Comparison of ENCODE assay signal across 15 cellular contexts in genomic region chr20:4297141-4297826, GRCh38. TPM values are rescaled to one million over a fixed set of nuclear protein-coding genes. Genes with fewer than 3 reads are reported as not detected.
DNase-seq lines count a peak whose midpoint lies in the region; ATAC-seq, FAIRE-seq and TF ChIP-seq lines count a peak whose summit lies in the region.
"Had no signal": no experiment of that assay in that cellular context is flagged by ENCODE, and none has a peak within 500 bp of the region (broad histone marks: within the 10 kb centered on the region; RNA-seq: fewer than 3 reads in every experiment).

No MANE protein-coding gene starts in this region.

- no peaks in the 10 kb centered on the region for H4K20me1 ChIP-seq in astrocyte (ENCODE audit: insufficient read depth, low read length)

- TF ChIP-seq EP300 in upper lobe of left lung (IDR thresholded peaks at IDR 0.05): no peak

- peaks cover 2% of the 10 kb centered on the region for H3K36me3 Mint-ChIP-seq in astrocyte (ENCODE audit: low read depth, unreplicated experiment)
- H3K36me3 Mint-ChIP-seq in stimulated activated memory B cell treated with anti-CD40 and anti-IgM and Interleukin-4, amounts not matched to agents 10 μg/mL and 1 μg/mL and 100 μg/mL, for 72 hours: no peaks in the 10 kb centered on the region
- H3K36me3 Mint-ChIP-seq: activated naive CD8-positive, alpha-beta T cell treated with anti-CD3 and anti-CD28 coated beads, Interleukin-2, amount 10 ng/mL, durations not matched to agents 7 days and 5 days; immature natural killer cell had no signal

- H3K4me3 ChIP-seq in astrocyte (ENCODE audit: insufficient read depth, low read depth, low read length): no peak overlapping the region
- H3K4me3 ChIP-seq in upper lobe of left lung: no peak overlapping the region
- H3K4me3 ChIP-seq: stomach had no signal

- H3K79me2 ChIP-seq in astrocyte (ENCODE audit: insufficient read depth, low read length): no peaks in the 10 kb centered on the region

- no peak for TF ChIP-seq POLR2A in upper lobe of left lung (IDR thresholded peaks at IDR 0.05)

- peak overlapping the region; percentile 24 for H3K4me2 ChIP-seq in astrocyte (ENCODE audit: low read length)

- no peak overlapping the region for H3K4me3 Mint-ChIP-seq in astrocyte (ENCODE audit: unreplicated experiment)
- no peak overlapping the region for H3K4me3 Mint-ChIP-seq in stimulated activated memory B cell treated with anti-CD40 and anti-IgM and Interleukin-4, amounts not matched to agents 10 μg/mL and 1 μg/mL and 100 μg/mL, for 72 hours
- H3K4me3 Mint-ChIP-seq: activated CD8-positive, alpha-beta T cell treated with anti-CD3 and anti-CD28 coated beads for 36 hours; activated naive CD8-positive, alpha-beta T cell treated with anti-CD3 and anti-CD28 coated beads, Interleukin-2, amount 10 ng/mL, durations not matched to agents 7 days and 5 days; immature natural killer cell had no signal

- peak overlapping the region; percentile 86 for H3K27ac Mint-ChIP-seq in astrocyte (ENCODE audit: unreplicated experiment)
- H3K27ac Mint-ChIP-seq in stimulated activated memory B cell treated with anti-CD40 and anti-IgM and Interleukin-4, amounts not matched to agents 10 μg/mL and 1 μg/mL and 100 μg/mL, for 72 hours: no peak overlapping the region
- H3K27ac Mint-ChIP-seq: activated CD8-positive, alpha-beta T cell treated with anti-CD3 and anti-CD28 coated beads for 36 hours; activated naive CD8-positive, alpha-beta T cell treated with anti-CD3 and anti-CD28 coated beads, Interleukin-2, amount 10 ng/mL, durations not matched to agents 7 days and 5 days; immature natural killer cell had no signal

- peak overlapping the region; percentile 23 for H2AFZ ChIP-seq in astrocyte (ENCODE audit: low read depth, low read length)

- peak; percentile 26 to 40 for ATAC-seq in upper lobe of left lung (ENCODE audit: low FRiP score in 2 of 2)
- no peak for ATAC-seq in stimulated activated memory B cell treated with anti-CD40 and anti-IgM and Interleukin-4, amounts not matched to agents 10 μg/mL and 1 μg/mL and 100 μg/mL, for 72 hours
- ATAC-seq: activated CD8-positive, alpha-beta T cell treated with anti-CD3 and anti-CD28 coated beads for 36 hours had no signal

- H3K4me1 ChIP-seq in astrocyte (ENCODE audit: insufficient read depth, low read length) (no peaks in the 10 kb centered on the region), upper lobe of left lung (peaks cover 0 to 8% (median 0%) of the 10 kb centered on the region in 4 donors)

- peaks cover 7% of the 10 kb centered on the region for H3K4me1 Mint-ChIP-seq in astrocyte (ENCODE audit: low read depth, unreplicated experiment)
- no peaks in the 10 kb centered on the region for H3K4me1 Mint-ChIP-seq in stimulated activated memory B cell treated with anti-CD40 and anti-IgM and Interleukin-4, amounts not matched to agents 10 μg/mL and 1 μg/mL and 100 μg/mL, for 72 hours
- H3K4me1 Mint-ChIP-seq: immature natural killer cell had no signal

- FAIRE-seq in astrocyte (lab: Jason Lieb, UNC): peak; percentile 66

- H3K36me3 ChIP-seq in astrocyte (ENCODE audit: insufficient read depth, low read length) (no peaks in the 10 kb centered on the region), upper lobe of left lung (no peaks in the 10 kb centered on the region)
- H3K36me3 ChIP-seq: stomach had no signal

- no peaks in the 10 kb centered on the region for H3K9me3 ChIP-seq in astrocyte (ENCODE audit: insufficient read depth, low read depth, low read length)
- H3K9me3 ChIP-seq in upper lobe of left lung: no peaks in the 10 kb centered on the region
- H3K9me3 ChIP-seq: stomach had no signal

- WGBS in upper lobe of left lung, 2 donors: 42 to 51% methylated on average over 15 of the region's 15 CpGs

- peaks cover 11% of the 10 kb centered on the region for H3K9me3 Mint-ChIP-seq in astrocyte (ENCODE audit: unreplicated experiment)
- peaks cover 7% of the 10 kb centered on the region for H3K9me3 Mint-ChIP-seq in stimulated activated memory B cell treated with anti-CD40 and anti-IgM and Interleukin-4, amounts not matched to agents 10 μg/mL and 1 μg/mL and 100 μg/mL, for 72 hours
- H3K9me3 Mint-ChIP-seq: activated CD8-positive, alpha-beta T cell treated with anti-CD3 and anti-CD28 coated beads for 36 hours; activated naive CD8-positive, alpha-beta T cell treated with anti-CD3 and anti-CD28 coated beads, Interleukin-2, amount 10 ng/mL, durations not matched to agents 7 days and 5 days; immature natural killer cell had no signal

- peaks cover 32% of the 10 kb centered on the region for H3K27me3 Mint-ChIP-seq in astrocyte (ENCODE audit: low read depth, unreplicated experiment)
- H3K27me3 Mint-ChIP-seq in stimulated activated memory B cell treated with anti-CD40 and anti-IgM and Interleukin-4, amounts not matched to agents 10 μg/mL and 1 μg/mL and 100 μg/mL, for 72 hours: peaks cover 20% of the 10 kb centered on the region

- H3K27me3 ChIP-seq in astrocyte (ENCODE audit: insufficient read depth, low read length) (no peaks in the 10 kb centered on the region), upper lobe of left lung (no peaks in the 10 kb centered on the region)

- peak; percentile 45 for DNase-seq in H4 (ENCODE audit: low spot score)
- DNase-seq in astrocyte (ENCODE audit: low read depth): peak; percentile 9
- peak; percentile 2 for DNase-seq in left kidney (ENCODE audit: low read depth, low spot score)
- peak in 1 of 2 donors; percentile 22 for DNase-seq in upper lobe of left lung
- DNase-seq in NCI-H2227 (lab: John Stamatoyannopoulos, UW; ENCODE audit: unreplicated experiment): no peak
- no peak for DNase-seq in NCI-H128 (lab: John Stamatoyannopoulos, UW; ENCODE audit: unreplicated experiment)
- DNase-seq: activated CD8-positive, alpha-beta T cell treated with anti-CD3 and anti-CD28 coated beads for 36 hours; activated naive CD8-positive, alpha-beta T cell treated with anti-CD3 and anti-CD28 coated beads, Interleukin-2, amount 10 ng/mL, durations not matched to agents 7 days and 5 days; DMS53; effector memory CD4-positive, alpha-beta T cell; immature natural killer cell; NCI-H526; stimulated activated CD4-positive, alpha-beta T cell treated with anti-CD3 and anti-CD28 coated beads, Interleukin-4, amount 100 ng/mL, for 1 hour; stomach had no signal

- TF ChIP-seq CTCF in astrocyte (IDR thresholded peaks at IDR 0.05; ENCODE audit: insufficient read depth, low read depth, low read length) (no peak), upper lobe of left lung (IDR thresholded peaks at IDR 0.05) (no peak)

- H3K27ac ChIP-seq in astrocyte (ENCODE audit: low read depth, low read length) (no peak overlapping the region), upper lobe of left lung (peak overlapping the region; percentile 7 to 61 (median 34))

- H3K9ac ChIP-seq in astrocyte (ENCODE audit: low read length): no peak overlapping the region

RNA-seq across cellular contexts. Expression of gene ADRA1D, which starts 48.2 kb away (rescaled TPM):
- total RNA-seq in H4 (2014; rRNA removed; shearing (Covaris generic)): not detected in 2 replicates
- not detected in 2 replicates for total RNA-seq in astrocyte
- 1 to 10 TPM in 4 of 6 donors, under 1 TPM in 2; 0.20 to 4.4 (median 1.0) TPM for total RNA-seq in upper lobe of left lung
- total RNA-seq: activated CD8-positive, alpha-beta T cell treated with anti-CD3 and anti-CD28 coated beads for 36 hours; activated naive CD8-positive, alpha-beta T cell treated with anti-CD3 and anti-CD28 coated beads, Interleukin-2, amount 10 ng/mL, durations not matched to agents 7 days and 5 days had no signal

Comparison
In these comparisons a context has a peak if more than half of its experiments do, and no peak if none do; other contexts are left out.
1. DNase-seq: peak in H4 (single experiment), astrocyte (single experiment) and left kidney (single experiment); none in NCI-H2227 (single experiment) and NCI-H128 (single experiment).